Comparison of ENCODE assay signal across 19 cellular contexts in the genomic region with DNA sequence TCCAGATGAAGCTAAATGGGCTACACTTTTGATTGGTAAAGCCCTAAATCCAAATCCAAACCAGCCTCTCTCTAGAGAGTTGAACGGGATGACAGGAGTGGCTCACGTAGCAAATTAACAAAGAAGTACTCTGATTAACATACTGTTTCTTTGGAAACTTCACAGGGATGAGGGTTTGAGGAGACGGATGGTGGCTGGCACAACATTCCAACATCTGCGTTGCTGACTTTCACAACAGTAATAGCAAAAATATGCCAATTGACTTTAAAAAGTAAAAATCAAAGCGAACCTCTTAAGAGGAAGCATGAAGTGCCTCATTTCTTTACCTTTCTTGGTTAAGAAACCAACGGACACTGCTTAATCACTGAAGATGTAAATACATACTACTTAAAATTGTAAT.
DNase-seq lines count a peak whose midpoint lies in the region; ATAC-seq and TF ChIP-seq lines count a peak whose summit lies in the region.
"Had no signal": no experiment of that assay in that cellular context is flagged by ENCODE, and none has a peak within 500 bp of the region (broad histone marks: within the 10 kb centered on the region; RNA-seq: fewer than 3 reads in every experiment).

No MANE protein-coding gene starts in this region.

- H3K36me3 ChIP-seq in Caco-2 (ENCODE audit: control insufficient read depth, insufficient read depth, low read length) (no peaks in the 10 kb centered on the region; the same call in 1 of the 2 replicates), adipocyte (ENCODE audit: control insufficient read depth, insufficient read depth, low read length, severe bottlenecking) (peaks cover 23% of the 10 kb centered on the region)

- H3K36me3 Mint-ChIP-seq in Caco-2 (ENCODE audit: insufficient read depth, unreplicated experiment) (peaks cover 34% of the 10 kb centered on the region), mesothelial cell of epicardium (peaks cover 25% of the 10 kb centered on the region), immature natural killer cell (peaks cover 2 to 13% (median 7%) of the 10 kb centered on the region in 3 donors), natural killer cell (peaks cover 3% of the 10 kb centered on the region)
- H3K36me3 Mint-ChIP-seq: IgD-negative memory B cell had no signal

- ATAC-seq in natural killer cell (no peak), HG02870 (IDR thresholded peaks at IDR 0.05; ENCODE audit: unreplicated experiment) (no peak)
- ATAC-seq: CD8-positive, alpha-beta T cell; GM12878 had no signal

- no peaks in the 10 kb centered on the region for H3K9me3 ChIP-seq in Caco-2
- no peaks in the 10 kb centered on the region for H3K9me3 ChIP-seq in adipocyte (ENCODE audit: control insufficient read depth, low read length)
- H3K9me3 ChIP-seq: BLaER1 treated with 17β-estradiol and CSF1 and Interleukin-3, amounts not matched to agents 10 nM and 100 nM had no signal

- H3K27me3 Mint-ChIP-seq in Caco-2 (ENCODE audit: insufficient read depth, unreplicated experiment) (no peaks in the 10 kb centered on the region), mesothelial cell of epicardium (ENCODE audit: low read depth) (no peaks in the 10 kb centered on the region), immature natural killer cell (ENCODE audit: low read depth in 3 of 3) (peaks cover 0 to 2% (median 0%) of the 10 kb centered on the region in 3 donors), natural killer cell (ENCODE audit: low read depth in 2 of 2) (no peaks in the 10 kb centered on the region)
- H3K27me3 Mint-ChIP-seq: B cell, IgD-negative memory B cell had no signal

- BruUV-seq in Caco-2 (replicated peaks; lab: Mats Ljungman, UMichigan) = no TSS peak

- DNase-seq in AG10803 (ENCODE audit: low read depth) = peak; percentile 54
- DNase-seq in Caco-2 = no peak
- DNase-seq in adipocyte (ENCODE audit: low read depth) = peak; percentile 8
- DNase-seq in mesothelial cell of epicardium (ENCODE audit: low spot score in 2 of 2, unreplicated experiment in 2 of 2) = no peak
- DNase-seq in immature natural killer cell = no peak
- DNase-seq in natural killer cell = no peak
- DNase-seq: ACHN; CD8-positive, alpha-beta T cell; DMS 273 treated with DMSO at 0.1 percent for 48 hours; DMS53; DND-41; EL; H9; KBM-7 had no signal

- peak overlapping the region; percentile 49 for H3K27ac Mint-ChIP-seq in Caco-2 (ENCODE audit: unreplicated experiment)
- peak overlapping the region; percentile 6 for H3K27ac Mint-ChIP-seq in mesothelial cell of epicardium
- no peak overlapping the region for H3K27ac Mint-ChIP-seq in immature natural killer cell
- peak overlapping the region in 1 of 2 donors; percentile 24 for H3K27ac Mint-ChIP-seq in natural killer cell
- H3K27ac Mint-ChIP-seq: B cell; CD8-positive, alpha-beta T cell; IgD-negative memory B cell had no signal

- H3K4me1 ChIP-seq in Caco-2 (no peaks in the 10 kb centered on the region), adipocyte (ENCODE audit: control insufficient read depth, insufficient read depth, low read length) (no peaks in the 10 kb centered on the region)
- H3K4me1 ChIP-seq: BLaER1 treated with 17β-estradiol and CSF1 and Interleukin-3, amounts not matched to agents 10 nM and 100 nM had no signal

- POLR2A ChIA-PET in Caco-2 (lab: Charles Lee) = no interaction called here

- H3K4me3 ChIP-seq in AG10803 (ENCODE audit: low read length) (no peak overlapping the region), Caco-2 (ENCODE audit: low read depth, low read length) (no peak overlapping the region), adipocyte (ENCODE audit: low read length) (no peak overlapping the region)
- H3K4me3 ChIP-seq: BLaER1 treated with 17β-estradiol and CSF1 and Interleukin-3, amounts not matched to agents 10 nM and 100 nM; GM12878 had no signal

- no peaks in the 10 kb centered on the region for H3K9me3 Mint-ChIP-seq in Caco-2 (ENCODE audit: unreplicated experiment)
- H3K9me3 Mint-ChIP-seq in mesothelial cell of epicardium = no peaks in the 10 kb centered on the region
- H3K9me3 Mint-ChIP-seq in immature natural killer cell = no peaks in the 10 kb centered on the region
- H3K9me3 Mint-ChIP-seq in natural killer cell = no peaks in the 10 kb centered on the region
- H3K9me3 Mint-ChIP-seq: CD8-positive, alpha-beta T cell; H9; IgD-negative memory B cell had no signal

- H3K4me3 Mint-ChIP-seq in Caco-2 (ENCODE audit: unreplicated experiment) (no peak overlapping the region), mesothelial cell of epicardium (no peak overlapping the region), immature natural killer cell (no peak overlapping the region), natural killer cell (no peak overlapping the region)
- H3K4me3 Mint-ChIP-seq: B cell; CD8-positive, alpha-beta T cell; H9; IgD-negative memory B cell had no signal

- intact Hi-C loops in Caco-2 (cut with micrococcal nuclease; ENCODE audit: unreplicated experiment) (no loop called here), natural killer cell (cut with micrococcal nuclease) (no loop called here)

- no peak overlapping the region for H3K9ac ChIP-seq in adipocyte (ENCODE audit: low read length)
- H3K9ac ChIP-seq: BLaER1 treated with 17β-estradiol and CSF1 and Interleukin-3, amounts not matched to agents 10 nM and 100 nM had no signal

- H3K4me1 Mint-ChIP-seq in Caco-2 (ENCODE audit: low read depth, unreplicated experiment) (no peaks in the 10 kb centered on the region), mesothelial cell of epicardium (no peaks in the 10 kb centered on the region), immature natural killer cell (peaks cover 2 to 5% of the 10 kb centered on the region in 2 donors), natural killer cell (peaks cover 0 to 6% of the 10 kb centered on the region in 2 donors)
- H3K4me1 Mint-ChIP-seq: B cell, IgD-negative memory B cell had no signal

- TF ChIP-seq CTCF in AG10803 (conservative IDR thresholded peaks at IDR 0.05; ENCODE audit: low read length) (no peak), Caco-2 (IDR thresholded peaks at IDR 0.05; ENCODE audit: insufficient read depth in 1 of 2, low read depth in 1 of 2, low read length in 1 of 2, severe bottlenecking in 1 of 2, unreplicated experiment in 1 of 2) (no peak), mesothelial cell of epicardium (IDR thresholded peaks at IDR 0.05; ENCODE audit: unreplicated experiment) (no peak), natural killer cell (IDR thresholded peaks at IDR 0.05) (no peak)

- H3K27me3 ChIP-seq in Caco-2 (replicated peaks; ENCODE audit: control insufficient read depth, insufficient read depth, low read length) = no peaks in the 10 kb centered on the region
- H3K27me3 ChIP-seq in adipocyte (replicated peaks; ENCODE audit: control insufficient read depth, insufficient read depth, low read length) = no peaks in the 10 kb centered on the region
- H3K27me3 ChIP-seq: BLaER1 treated with 17β-estradiol and CSF1 and Interleukin-3, amounts not matched to agents 10 nM and 100 nM had no signal

- CTCF ChIA-PET in Caco-2 (lab: Charles Lee) = no interaction called here

Comparison
In these comparisons a context has a peak if more than half of its experiments do, and no peak if none do; other contexts are left out.
1. DNase-seq: peak in AG10803 (single experiment) and adipocyte (single experiment); none in Caco-2 (0 of 2), mesothelial cell of epicardium (0 of 2), immature natural killer cell (0 of 3) and natural killer cell (single experiment).
2. H3K27ac Mint-ChIP-seq: peak in Caco-2 (single experiment) and mesothelial cell of epicardium (single experiment); none in immature natural killer cell (0 of 6).